Comparison of ENCODE assay signal across 7 cellular contexts in genomic region chr12:1553987-1554982, GRCh38. TPM values are rescaled to one million over a fixed set of nuclear protein-coding genes. Genes with fewer than 3 reads are reported as not detected.
A peak's percentile ranks its signal among the peaks of the same experiment; 100 is the strongest.
DNase-seq lines count a peak whose midpoint lies in the region; ATAC-seq and TF ChIP-seq lines count a peak whose summit lies in the region.

No MANE protein-coding gene starts in this region.

- no peak overlapping the region for H3K4ac ChIP-seq in neuronal stem cell (ENCODE audit: low read length)

- intact Hi-C loops in adrenal gland (cut with DNase I), result no loop called here

- peak overlapping the region; percentile 32 for H3K18ac ChIP-seq in neuronal stem cell (ENCODE audit: low read length)

- no peak overlapping the region for H2BK12ac ChIP-seq in neuronal stem cell (ENCODE audit: low read length)

- H3K27me3 ChIP-seq in neuronal stem cell (ENCODE audit: control insufficient read depth in 3 of 3, insufficient read depth in 3 of 3, low read depth in 1 of 3, low read length in 3 of 3) (peaks cover 0 to 28% (median 0%) of the 10 kb centered on the region in 3 experiments), adrenal gland (no peaks in the 10 kb centered on the region)

- no peak overlapping the region for H3K4me2 ChIP-seq in neuronal stem cell (ENCODE audit: insufficient read depth, low read length, poor library complexity, severe bottlenecking)

- H3K79me1 ChIP-seq in neuronal stem cell (ENCODE audit: low read depth, low read length), result peaks cover 14% of the 10 kb centered on the region

- WGBS in neuronal stem cell (ENCODE audit: extremely low coverage in 2 of 2, insufficient read length in 2 of 2, insufficient replicate concordance in 1 of 2), 2 donors, result no CpG with 5 or more reads among the region's 14 CpGs
- 72 to 76% (median 74%) methylated on average over 13 to 14 of the region's 14 CpGs for WGBS in adrenal gland, 4 donors

- ATAC-seq in GM18867 (IDR thresholded peaks at IDR 0.05; ENCODE audit: unreplicated experiment), result peak; percentile 97
- peak; percentile 98 for ATAC-seq in GM21447 (IDR thresholded peaks at IDR 0.05; ENCODE audit: unreplicated experiment)
- peak; percentile 93 for ATAC-seq in HG03439 (IDR thresholded peaks at IDR 0.05; ENCODE audit: unreplicated experiment)

- no peaks in the 10 kb centered on the region for H3K4me1 Mint-ChIP-seq in endothelial cell (ENCODE audit: unreplicated experiment)

- peaks cover 0 to 11% of the 10 kb centered on the region in 2 donors for H3K36me3 ChIP-seq in neuronal stem cell (replicated peaks in 1 of 2; ENCODE audit: control insufficient read depth in 2 of 2, insufficient read depth in 2 of 2, low read length in 2 of 2)
- no peaks in the 10 kb centered on the region for H3K36me3 ChIP-seq in adrenal gland (replicated peaks in 1 of 2)

- H3K27me3 Mint-ChIP-seq in endothelial cell (ENCODE audit: unreplicated experiment), result no peaks in the 10 kb centered on the region

- peaks cover 0 to 8% of the 10 kb centered on the region in 2 donors for H3K4me1 ChIP-seq in neuronal stem cell (ENCODE audit: control insufficient read depth in 2 of 2, insufficient read depth in 1 of 2, low read depth in 1 of 2, low read length in 2 of 2)
- no peaks in the 10 kb centered on the region for H3K4me1 ChIP-seq in adrenal gland (replicated peaks in 1 of 2)

- TF ChIP-seq POLR2A in adrenal gland (IDR thresholded peaks at IDR 0.05), result no peak

- H3K4me3 ChIP-seq in neuronal stem cell (ENCODE audit: low read length in 2 of 2), result no peak overlapping the region
- no peak overlapping the region for H3K4me3 ChIP-seq in adrenal gland

- no peak overlapping the region for H3K27ac Mint-ChIP-seq in endothelial cell (ENCODE audit: unreplicated experiment)

- no peak overlapping the region for H4K91ac ChIP-seq in neuronal stem cell (ENCODE audit: low read depth, low read length, poor library complexity)

- H2AFZ ChIP-seq in neuronal stem cell (ENCODE audit: low read length), result no peak overlapping the region

- no peak overlapping the region for H2AK5ac ChIP-seq in neuronal stem cell (ENCODE audit: low read depth, low read length)

- TF ChIP-seq CTCF in adrenal gland (IDR thresholded peaks at IDR 0.05) (no peak), endothelial cell (IDR thresholded peaks at IDR 0.05; ENCODE audit: unreplicated experiment) (no peak)

- no peak overlapping the region for H3K4me3 Mint-ChIP-seq in endothelial cell (ENCODE audit: unreplicated experiment)

- no peak overlapping the region for H4K8ac ChIP-seq in neuronal stem cell (ENCODE audit: low read depth, low read length)

- DNase-seq in neuronal stem cell (ENCODE audit: low spot score), result no peak
- no peak for DNase-seq in adrenal gland
- no peak for DNase-seq in endothelial cell (ENCODE audit: low spot score)
- DNase-seq in NCI-H1694 treated with DMSO at 0.1 percent for 48 hours (lab: John Stamatoyannopoulos, UW), result no peak

- H2BK5ac ChIP-seq in neuronal stem cell (ENCODE audit: low read length), result no peak overlapping the region

- no peak overlapping the region for H2BK15ac ChIP-seq in neuronal stem cell (ENCODE audit: low read length)

- peaks cover 6% of the 10 kb centered on the region for H3K36me3 Mint-ChIP-seq in endothelial cell (ENCODE audit: low read depth, unreplicated experiment)

- no peaks in the 10 kb centered on the region for H3K9me3 Mint-ChIP-seq in endothelial cell (ENCODE audit: unreplicated experiment)

- H2BK120ac ChIP-seq in neuronal stem cell (ENCODE audit: low read depth, low read length), result no peak overlapping the region

- H3K23ac ChIP-seq in neuronal stem cell (ENCODE audit: low read depth, low read length, poor library complexity), result no peak overlapping the region

- H3K9me3 ChIP-seq in neuronal stem cell (replicated peaks in 1 of 2; ENCODE audit: control insufficient read depth in 2 of 2, insufficient read depth in 1 of 2, low read depth in 1 of 2, low read length in 2 of 2) (peaks cover 3 to 4% of the 10 kb centered on the region in 2 donors), adrenal gland (replicated peaks in 1 of 3) (no peaks in the 10 kb centered on the region)

- H3K9ac ChIP-seq in neuronal stem cell (ENCODE audit: low read depth, low read length, poor library complexity), result no peak overlapping the region

- H3K14ac ChIP-seq in neuronal stem cell (ENCODE audit: low read length), result no peak overlapping the region

- H3K27ac ChIP-seq in neuronal stem cell (replicated peaks; ENCODE audit: low read length) (no peak overlapping the region), adrenal gland (no peak overlapping the region)

RNA-seq across cellular contexts. Expression of gene FBXL14, which starts 40.1 kb away (rescaled TPM):
- polyA plus RNA-seq in neuronal stem cell (2013, experiment 1 of 2), result 34.2 TPM
- 33.4 TPM for polyA plus RNA-seq in neuronal stem cell (2013, experiment 2 of 2)
- total RNA-seq in adrenal gland (10 to 100 TPM; 10.8 to 19.1 (median 13.0) TPM), endothelial cell (ENCODE audit: unreplicated experiment) (14.7 TPM)
- 1 to 10 TPM; 1.2 to 3.5 (median 1.2) TPM for polyA plus RNA-seq in adrenal gland
